19 cellular contexts compared by ENCODE assay signal in genomic region chr4:174286870-174287269, GRCh38. TPM values are rescaled to one million over a fixed set of nuclear protein-coding genes. Genes with fewer than 3 reads are reported as not detected.
A peak's percentile ranks its signal among the peaks of the same experiment; 100 is the strongest.
DNase-seq lines count a peak whose midpoint lies in the region; ATAC-seq and TF ChIP-seq lines count a peak whose summit lies in the region.
"Had no signal": no experiment of that assay in that cellular context is flagged by ENCODE, and none has a peak within 500 bp of the region (broad histone marks: within the 10 kb centered on the region; RNA-seq: fewer than 3 reads in every experiment).

No MANE protein-coding gene starts in this region.

- no peaks in the 10 kb centered on the region for H3K27me3 ChIP-seq in SK-N-SH (ENCODE audit: insufficient read depth)
- H3K27me3 ChIP-seq in Loucy (ENCODE audit: insufficient read depth, low read length, poor library complexity, severe bottlenecking): no peaks in the 10 kb centered on the region

- peak overlapping the region in 1 of 2 experiments; percentile 99; a peak in 2 of 4 replicates for H3K27ac ChIP-seq in SK-N-SH (ENCODE audit: low read depth in 2 of 2, low read length in 1 of 2)
- H3K27ac ChIP-seq: HL-60 had no signal

- H3K79me2 ChIP-seq in SK-N-SH (ENCODE audit: insufficient read depth): peaks cover 85% of the 10 kb centered on the region
- H3K79me2 ChIP-seq in Loucy (ENCODE audit: insufficient read depth, low read length): peaks cover 86% of the 10 kb centered on the region

- peaks cover 3% of the 10 kb centered on the region for H3F3A ChIP-seq in SK-N-SH (replicated peaks; ENCODE audit: insufficient read depth)
- H3F3A ChIP-seq in Loucy (ENCODE audit: low read depth): no peaks in the 10 kb centered on the region

- no peaks in the 10 kb centered on the region for H4K20me1 ChIP-seq in SK-N-SH (ENCODE audit: insufficient read depth)
- H4K20me1 ChIP-seq in Loucy (ENCODE audit: insufficient read depth, low read length, poor library complexity, severe bottlenecking): peaks cover 27% of the 10 kb centered on the region

- H3K4me1 ChIP-seq in SK-N-SH (ENCODE audit: control insufficient read depth in 1 of 2, insufficient read depth in 2 of 2, low read depth in 1 of 2, low read length in 1 of 2) (peaks cover 4 to 7% of the 10 kb centered on the region in 2 experiments; a peak in 2 of 4 replicates), Loucy (ENCODE audit: insufficient read depth, low read length, poor library complexity, severe bottlenecking) (peaks cover 51% of the 10 kb centered on the region)

- H3K9me2 ChIP-seq in SK-N-SH (no peaks in the 10 kb centered on the region), Loucy (replicated peaks; ENCODE audit: low read depth, low read length) (no peaks in the 10 kb centered on the region)

- no peak for TF ChIP-seq EP300 in SK-N-SH (IDR thresholded peaks at IDR 0.05; ENCODE audit: borderline replicate concordance in 1 of 2, low read depth in 1 of 2, low read length in 1 of 2)

- no peak for ATAC-seq in SK-N-SH treated with all-trans-retinoic acid at 6 μM for 48 hours
- no peak for ATAC-seq in GM18511 (IDR thresholded peaks at IDR 0.05; ENCODE audit: unreplicated experiment)
- no peak for ATAC-seq in GM21825 (IDR thresholded peaks at IDR 0.05; ENCODE audit: unreplicated experiment)
- ATAC-seq: GM12878, HCT116 had no signal

- WGBS in SK-N-SH (ENCODE audit: low lambda C conversion rate): 91% methylated on average over 3 of the region's 3 CpGs

- TF ChIP-seq RAD21 in SK-N-SH (IDR thresholded peaks at IDR 0.05; ENCODE audit: low read length): no peak

- H2AFZ ChIP-seq in SK-N-SH (ENCODE audit: low read depth): no peak overlapping the region
- H2AFZ ChIP-seq in Loucy (ENCODE audit: low read length): no peak overlapping the region

- DNase-seq in SK-N-SH (no peak), cerebellar cortex (ENCODE audit: low spot score) (peak; percentile 17), posterior vena cava (ENCODE audit: low spot score) (no peak)
- DNase-seq in activated CD4-positive, alpha-beta T cell treated with anti-CD3 and anti-CD28 coated beads, Interleukin-2, amount 50 U/mL, for 1 hour: no peak
- DNase-seq: 8988T; C1 segment of cervical spinal cord; CD4-positive, alpha-beta memory T cell; DMS153; DMS79; GOT3; H7; HFFc6 had no signal

- CTCF ChIA-PET in SK-N-SH (lab: Yijun Ruan, JAX): interaction anchor here (1.5 kb wide), 1 partner anchor 27 kb away, joined by 4 read pairs; no protein-coding TSS in a partner anchor

- H3K9me3 ChIP-seq in SK-N-SH: peaks cover under 1% of the 10 kb centered on the region; the same call in 1 of the 2 replicates
- H3K9me3 ChIP-seq in Loucy (ENCODE audit: insufficient read depth, low read depth, low read length): peaks cover 5% of the 10 kb centered on the region

- intact Hi-C loops in posterior vena cava (cut with DNase I): no loop called here

- no peak for TF ChIP-seq CTCF in SK-N-SH (IDR thresholded peaks at IDR 0.05)
- no peak for TF ChIP-seq CTCF in Loucy (conservative IDR thresholded peaks at IDR 0.05; ENCODE audit: low read length)

- H3K9ac ChIP-seq in SK-N-SH (no peak overlapping the region), Loucy (ENCODE audit: low read depth, low read length, poor library complexity, severe bottlenecking) (peak overlapping the region; percentile 95)

- POLR2A ChIA-PET in SK-N-SH (lab: Yijun Ruan, JAX): no interaction called here

- peaks cover 11 to 14% of the 10 kb centered on the region in 2 experiments for H3K36me3 ChIP-seq in SK-N-SH (replicated peaks in 1 of 2; ENCODE audit: control insufficient read depth in 1 of 2, insufficient read depth in 2 of 2, low read length in 1 of 2)
- peaks cover under 1% of the 10 kb centered on the region; the same call in 1 of the 2 replicates for H3K36me3 ChIP-seq in Loucy (ENCODE audit: insufficient read depth, low read length)

- H3K4me3 ChIP-seq in SK-N-SH (ENCODE audit: low read depth in 2 of 2, low read length in 1 of 2): peak overlapping the region in 1 of 2 experiments; percentile 19; a peak in 1 of 4 replicates
- H3K4me3 ChIP-seq in Loucy (ENCODE audit: low read length, poor library complexity, severe bottlenecking): peak overlapping the region; percentile 88
- H3K4me3 ChIP-seq: GM12878 had no signal

- H3K4me2 ChIP-seq in SK-N-SH: no peak overlapping the region
- H3K4me2 ChIP-seq in Loucy (ENCODE audit: low read depth, low read length, poor library complexity, severe bottlenecking): peak overlapping the region; percentile 86

TF ChIP-seq in SK-N-SH treated with all-trans-retinoic acid at 6 μM for 48 hours, 23 proteins besides CTCF, POLR2A, EP300 and RAD21:
- no peak for TF ChIP-seq ARNTL (CRISPR knock-in tag; IDR thresholded peaks at IDR 0.05; ENCODE audit: borderline replicate concordance, low read depth)
- TF ChIP-seq POU6F1 (CRISPR knock-in tag; IDR thresholded peaks at IDR 0.05; ENCODE audit: borderline replicate concordance, low read depth): no peak
- TF ChIP-seq OSR1 (CRISPR knock-in tag; IDR thresholded peaks at IDR 0.05): no peak
- TF ChIP-seq ZFP30 (CRISPR knock-in tag; IDR thresholded peaks at IDR 0.05): 0 out of 2 replicates have a peak, but pooled peaks have one; percentile 44

TF ChIP-seq in SK-N-SH, 30 proteins besides CTCF, POLR2A, EP300 and RAD21:
- TF ChIP-seq FOXJ3 (CRISPR knock-in tag; IDR thresholded peaks at IDR 0.05) (no peak), YY1 (IDR thresholded peaks at IDR 0.05; ENCODE audit: low read depth) (no peak), CHD2 (IDR thresholded peaks at IDR 0.05; ENCODE audit: low read length, partially characterized antibody) (no peak), RCOR1 (IDR thresholded peaks at IDR 0.05; ENCODE audit: low read length) (no peak), ELF1 (IDR thresholded peaks at IDR 0.05) (no peak), TAF1 (IDR thresholded peaks at IDR 0.05; ENCODE audit: borderline replicate concordance, low read depth, low read length) (no peak), MEF2A (IDR thresholded peaks at IDR 0.05; ENCODE audit: borderline replicate concordance, low read depth) (no peak), SIN3A (IDR thresholded peaks at IDR 0.05; ENCODE audit: borderline replicate concordance, low read depth, low read length) (no peak), SMC3 (IDR thresholded peaks at IDR 0.05; ENCODE audit: low read depth, low read length) (no peak)
- TF ChIP-seq, protein P1, sequence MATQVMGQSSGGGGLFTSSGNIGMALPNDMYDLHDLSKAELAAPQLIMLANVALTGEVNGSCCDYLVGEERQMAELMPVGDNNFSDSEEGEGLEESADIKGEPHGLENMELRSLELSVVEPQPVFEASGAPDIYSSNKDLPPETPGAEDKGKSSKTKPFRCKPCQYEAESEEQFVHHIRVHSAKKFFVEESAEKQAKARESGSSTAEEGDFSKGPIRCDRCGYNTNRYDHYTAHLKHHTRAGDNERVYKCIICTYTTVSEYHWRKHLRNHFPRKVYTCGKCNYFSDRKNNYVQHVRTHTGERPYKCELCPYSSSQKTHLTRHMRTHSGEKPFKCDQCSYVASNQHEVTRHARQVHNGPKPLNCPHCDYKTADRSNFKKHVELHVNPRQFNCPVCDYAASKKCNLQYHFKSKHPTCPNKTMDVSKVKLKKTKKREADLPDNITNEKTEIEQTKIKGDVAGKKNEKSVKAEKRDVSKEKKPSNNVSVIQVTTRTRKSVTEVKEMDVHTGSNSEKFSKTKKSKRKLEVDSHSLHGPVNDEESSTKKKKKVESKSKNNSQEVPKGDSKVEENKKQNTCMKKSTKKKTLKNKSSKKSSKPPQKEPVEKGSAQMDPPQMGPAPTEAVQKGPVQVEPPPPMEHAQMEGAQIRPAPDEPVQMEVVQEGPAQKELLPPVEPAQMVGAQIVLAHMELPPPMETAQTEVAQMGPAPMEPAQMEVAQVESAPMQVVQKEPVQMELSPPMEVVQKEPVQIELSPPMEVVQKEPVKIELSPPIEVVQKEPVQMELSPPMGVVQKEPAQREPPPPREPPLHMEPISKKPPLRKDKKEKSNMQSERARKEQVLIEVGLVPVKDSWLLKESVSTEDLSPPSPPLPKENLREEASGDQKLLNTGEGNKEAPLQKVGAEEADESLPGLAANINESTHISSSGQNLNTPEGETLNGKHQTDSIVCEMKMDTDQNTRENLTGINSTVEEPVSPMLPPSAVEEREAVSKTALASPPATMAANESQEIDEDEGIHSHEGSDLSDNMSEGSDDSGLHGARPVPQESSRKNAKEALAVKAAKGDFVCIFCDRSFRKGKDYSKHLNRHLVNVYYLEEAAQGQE (IDR thresholded peaks at IDR 0.05; ENCODE audit: low read depth, low read length): no peak
- TF ChIP-seq, protein P2, sequence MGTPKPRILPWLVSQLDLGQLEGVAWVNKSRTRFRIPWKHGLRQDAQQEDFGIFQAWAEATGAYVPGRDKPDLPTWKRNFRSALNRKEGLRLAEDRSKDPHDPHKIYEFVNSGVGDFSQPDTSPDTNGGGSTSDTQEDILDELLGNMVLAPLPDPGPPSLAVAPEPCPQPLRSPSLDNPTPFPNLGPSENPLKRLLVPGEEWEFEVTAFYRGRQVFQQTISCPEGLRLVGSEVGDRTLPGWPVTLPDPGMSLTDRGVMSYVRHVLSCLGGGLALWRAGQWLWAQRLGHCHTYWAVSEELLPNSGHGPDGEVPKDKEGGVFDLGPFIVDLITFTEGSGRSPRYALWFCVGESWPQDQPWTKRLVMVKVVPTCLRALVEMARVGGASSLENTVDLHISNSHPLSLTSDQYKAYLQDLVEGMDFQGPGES (IDR thresholded peaks at IDR 0.05; ENCODE audit: low read depth, low read length): no peak
TF ChIP-seq in SK-N-SH: peak in this region for 0.

RNA-seq across cellular contexts. Expression of gene CEP44, which starts 3.2 kb away (rescaled TPM):
- polyA plus RNA-seq in SK-N-SH (2012; rRNA removed): 3.8 and 7.3 TPM in 2 replicates
- polyA plus RNA-seq in SK-N-SH (2012; cell fraction: cytosol; rRNA removed): 5.0 and 5.4 TPM in 2 replicates
- polyA plus RNA-seq in SK-N-SH (2012; cell fraction: nucleus; rRNA removed): 7.8 and 16.3 TPM in 2 replicates
- 10 to 100 TPM; 11.3 to 13.1 TPM for total RNA-seq in posterior vena cava

RNA-seq across cellular contexts. Expression of gene FBXO8, which starts 3.4 kb away (rescaled TPM):
- 16.0 and 21.4 TPM in 2 replicates for polyA plus RNA-seq in SK-N-SH (2012; rRNA removed)
- 21.7 and 21.9 TPM in 2 replicates for polyA plus RNA-seq in SK-N-SH (2012; cell fraction: cytosol; rRNA removed)
- polyA plus RNA-seq in SK-N-SH (2012; cell fraction: nucleus; rRNA removed): 8.5 and 10.4 TPM in 2 replicates
- 10 to 100 TPM; 28.6 to 29.3 TPM for total RNA-seq in posterior vena cava
